Comparison of ENCODE assay signal across 9 cellular contexts in genomic region chr2:189633392-189633811, GRCh38. TPM values are rescaled to one million over a fixed set of nuclear protein-coding genes. Genes with fewer than 3 reads are reported as not detected.
A peak's percentile ranks its signal among the peaks of the same experiment; 100 is the strongest.
DNase-seq lines count a peak whose midpoint lies in the region; ATAC-seq, FAIRE-seq and TF ChIP-seq lines count a peak whose summit lies in the region.
"Had no signal": no experiment of that assay in that cellular context is flagged by ENCODE, and none has a peak within 500 bp of the region (broad histone marks: within the 10 kb centered on the region; RNA-seq: fewer than 3 reads in every experiment).

No MANE protein-coding gene starts in this region.

- no peaks in the 10 kb centered on the region for H3K9me3 Mint-ChIP-seq in activated T-helper 1 cell treated with anti-CD3 and anti-CD28 coated beads, Interleukin-12 subunit alpha, Interleukin-12 subunit beta, Interleukin-2, Interleukin-4 antibody, amounts not matched to agents 30 ng/mL and 10 ng/mL and 1 ng/mL, durations not matched to agents 14 hours and 24 hours and 36 hours

- no peak overlapping the region for H3K27ac Mint-ChIP-seq in activated T-helper 1 cell treated with anti-CD3 and anti-CD28 coated beads, Interleukin-12 subunit alpha, Interleukin-12 subunit beta, Interleukin-2, Interleukin-4 antibody, amounts not matched to agents 30 ng/mL and 10 ng/mL and 1 ng/mL, durations not matched to agents 14 hours and 24 hours and 36 hours

- H3K4me3 ChIP-seq in astrocyte of the cerebellum (ENCODE audit: low read depth, low read length) (no peak overlapping the region), HepG2 (replicated peaks in 1 of 3; ENCODE audit: insufficient read depth in 1 of 3, low read depth in 2 of 3, low read length in 3 of 3) (no peak overlapping the region)

- no TSS peak for BruUV-seq in HepG2 (replicated peaks; lab: Mats Ljungman, UMichigan)

- no peak for FAIRE-seq in HepG2 (lab: Jason Lieb, UNC)

- H3K79me2 ChIP-seq in HepG2 (ENCODE audit: insufficient read depth, low read length), result no peaks in the 10 kb centered on the region

- no peaks in the 10 kb centered on the region for H3K4me1 Mint-ChIP-seq in activated T-helper 1 cell treated with anti-CD3 and anti-CD28 coated beads, Interleukin-12 subunit alpha, Interleukin-12 subunit beta, Interleukin-2, Interleukin-4 antibody, amounts not matched to agents 30 ng/mL and 10 ng/mL and 1 ng/mL, durations not matched to agents 14 hours and 24 hours and 36 hours (ENCODE audit: low read depth)

- H2AFZ ChIP-seq in HepG2 (ENCODE audit: low read length), result no peak overlapping the region

- TF ChIP-seq CTCF in C4-2B (conservative IDR thresholded peaks at IDR 0.05), result peak; percentile 40
- peak; percentile 34 for TF ChIP-seq CTCF in astrocyte of the cerebellum (IDR thresholded peaks at IDR 0.05; ENCODE audit: low read depth, low read length, missing control alignments)
- peak; percentile 53 for TF ChIP-seq CTCF in HepG2 (CRISPR knock-in tag; IDR thresholded peaks at IDR 0.05)

- in situ Hi-C loops in astrocyte of the cerebellum (cut with HindIII; ENCODE audit: low sequenced_read_pairs), result loop anchor here (25.0 kb wide), 1 partner anchor 171 kb away; no protein-coding TSS in a partner anchor
- in situ Hi-C loops in HepG2 (cut with HindIII; ENCODE audit: extremely low pct_ligation_motif_present, low pct_unique_long_range_greater_than_20kb), result no loop called here

- CTCF ChIA-PET in HepG2 (lab: Yijun Ruan, JAX; ENCODE audit: low intra/inter-chr PET ratio, low total read pairs), result interaction anchor here (2.0 kb wide), 1 partner anchor 166 kb away, joined by 19 read pairs; no protein-coding TSS in a partner anchor

- TF ChIP-seq EP300 in HepG2 (IDR thresholded peaks at IDR 0.05; ENCODE audit: low read depth in 2 of 2, low read length in 2 of 2) (no peak), HepG2 (CRISPR knock-in tag; IDR thresholded peaks at IDR 0.05; ENCODE audit: borderline replicate concordance) (no peak)

- H3K36me3 Mint-ChIP-seq in activated T-helper 1 cell treated with anti-CD3 and anti-CD28 coated beads, Interleukin-12 subunit alpha, Interleukin-12 subunit beta, Interleukin-2, Interleukin-4 antibody, amounts not matched to agents 30 ng/mL and 10 ng/mL and 1 ng/mL, durations not matched to agents 14 hours and 24 hours and 36 hours (ENCODE audit: low read depth), result no peaks in the 10 kb centered on the region

- peak; percentile 32 for DNase-seq in HCEC 1CT
- no peak for DNase-seq in astrocyte of the cerebellum (ENCODE audit: low read depth)
- DNase-seq in HepG2 (ENCODE audit: low spot score), result no peak
- no peak for DNase-seq in NCI-H2081 treated with DMSO at 0.1 percent for 48 hours (lab: John Stamatoyannopoulos, UW)
- DNase-seq in activated T-helper 1 cell treated with anti-CD3 and anti-CD28 coated beads, Interleukin-12 subunit alpha, Interleukin-12 subunit beta, Interleukin-2, Interleukin-4 antibody, amounts not matched to agents 30 ng/mL and 10 ng/mL and 1 ng/mL, durations not matched to agents 14 hours and 24 hours and 36 hours (ENCODE audit: low spot score), result no peak
- DNase-seq: activated CD8-positive, alpha-beta memory T cell treated with anti-CD3 and anti-CD28 coated beads, Interleukin-2, amount 50 U/mL, for 4 hours had no signal

- peak; percentile 78 for ATAC-seq in HepG2
- ATAC-seq in GM18519 (IDR thresholded peaks at IDR 0.05; ENCODE audit: low FRiP score, unreplicated experiment), result no peak
- no peak for ATAC-seq in GM18907 (IDR thresholded peaks at IDR 0.05; ENCODE audit: unreplicated experiment)

- no peaks in the 10 kb centered on the region for H3K9me3 ChIP-seq in HepG2 (ENCODE audit: low read length)

- H3K27me3 ChIP-seq in HepG2 (ENCODE audit: control insufficient read depth in 1 of 2, insufficient read depth in 2 of 2, low read length in 2 of 2), result no peaks in the 10 kb centered on the region

- no peak overlapping the region for H3K9ac ChIP-seq in HepG2 (ENCODE audit: insufficient read depth, low read depth, low read length)

- TF ChIP-seq POLR2A in HepG2 (IDR thresholded peaks at IDR 0.05; ENCODE audit: insufficient read depth in 1 of 2, low read depth in 2 of 2, low read length in 2 of 2), result no peak

- H3K4me2 ChIP-seq in HepG2 (ENCODE audit: low read depth, low read length), result no peak overlapping the region

- WGBS in HepG2 (ENCODE audit: low lambda C conversion rate), result 86% methylated on average over 2 of the region's 5 CpGs

- POLR2A ChIA-PET in HepG2 (lab: Yijun Ruan, JAX), result interaction anchor here (1.7 kb wide), 1 partner anchor 53 kb away, joined by 3 read pairs; the partner anchor contains the start of gene SLC40A1

- no peaks in the 10 kb centered on the region for H3K36me3 ChIP-seq in HepG2 (replicated peaks in 1 of 2; ENCODE audit: control insufficient read depth in 1 of 2, insufficient read depth in 2 of 2, low read length in 2 of 2)

- intact Hi-C loops in HepG2 (cut with micrococcal nuclease; ENCODE audit: unreplicated experiment), result loop anchor here (1.0 kb wide), 1 partner anchor 167 kb away; no protein-coding TSS in a partner anchor
- intact Hi-C loops in activated T-helper 1 cell treated with anti-CD3 and anti-CD28 coated beads, Interleukin-12 subunit alpha, Interleukin-12 subunit beta, Interleukin-2, Interleukin-4 antibody, amounts not matched to agents 30 ng/mL and 10 ng/mL and 1 ng/mL, durations not matched to agents 14 hours and 24 hours and 36 hours (cut with micrococcal nuclease), result no loop called here

- H3K4me1 ChIP-seq in HepG2 (ENCODE audit: insufficient read depth, low read length), result no peaks in the 10 kb centered on the region

- TF ChIP-seq RAD21 in HepG2 (CRISPR knock-in tag; IDR thresholded peaks at IDR 0.05), result peak; percentile 37; the same call in 1 of the 2 replicates

- H4K20me1 ChIP-seq in HepG2 (ENCODE audit: insufficient read depth, low read length), result no peaks in the 10 kb centered on the region

- peaks cover 4% of the 10 kb centered on the region for H3K27me3 Mint-ChIP-seq in activated T-helper 1 cell treated with anti-CD3 and anti-CD28 coated beads, Interleukin-12 subunit alpha, Interleukin-12 subunit beta, Interleukin-2, Interleukin-4 antibody, amounts not matched to agents 30 ng/mL and 10 ng/mL and 1 ng/mL, durations not matched to agents 14 hours and 24 hours and 36 hours (ENCODE audit: insufficient read depth)

- no peak overlapping the region for H3K4me3 Mint-ChIP-seq in activated T-helper 1 cell treated with anti-CD3 and anti-CD28 coated beads, Interleukin-12 subunit alpha, Interleukin-12 subunit beta, Interleukin-2, Interleukin-4 antibody, amounts not matched to agents 30 ng/mL and 10 ng/mL and 1 ng/mL, durations not matched to agents 14 hours and 24 hours and 36 hours

- H3K27ac ChIP-seq in C4-2B, result no peak overlapping the region
- H3K27ac ChIP-seq in HepG2 (ENCODE audit: extremely low read length, insufficient read depth, low read length), result no peak overlapping the region

RNA-seq across cellular contexts. Expression of gene ASNSD1, which starts 27.9 kb away (rescaled TPM):
- total RNA-seq in HepG2 (2016; rRNA removed; fragmentation: Illumina TruSeq; extraction: Trizol), result 96.6 and 166 TPM in 2 replicates
- total RNA-seq in HepG2 (2016; cell fraction: cytosol; rRNA removed; fragmentation: Illumina TruSeq; extraction: Trizol; ENCODE audit: low read depth), result 36.4 and 45.6 TPM in 2 replicates
- total RNA-seq in HepG2 (2016; cell fraction: insoluble cytoplasmic fraction; rRNA removed; fragmentation: Illumina TruSeq; extraction: Trizol), result 99.9 and 166 TPM in 2 replicates
- total RNA-seq in HepG2 (2016; cell fraction: membrane; rRNA removed; fragmentation: Illumina TruSeq; extraction: Trizol), result 85.2 and 99.8 TPM in 2 replicates
- 44.0 and 50.3 TPM in 2 replicates for total RNA-seq in HepG2 (2016; cell fraction: nucleus; rRNA removed; fragmentation: Illumina TruSeq; extraction: Trizol)
- 26.9 and 35.1 TPM in 2 replicates for polyA plus RNA-seq in HepG2 (2011; rRNA removed)
- 14.0 and 22.3 TPM in 2 replicates for polyA plus RNA-seq in HepG2 (2011; cell fraction: cytosol; rRNA removed)
- 9.7 and 13.3 TPM in 2 replicates for polyA plus RNA-seq in HepG2 (2011; cell fraction: nucleus; rRNA removed)
- polyA plus RNA-seq in HepG2 (2012), result 44.4 and 56.1 TPM in 2 replicates
- 29.3 and 47.9 TPM in 2 replicates for polyA plus RNA-seq in HepG2 (2016; cell fraction: cytosol; fragmentation: Illumina TruSeq; extraction: Trizol; ENCODE audit: low read depth)
- polyA plus RNA-seq in HepG2 (2016; cell fraction: insoluble cytoplasmic fraction; fragmentation: Illumina TruSeq; extraction: Trizol; ENCODE audit: low read depth), result 142 and 145 TPM in 2 replicates
- 58.2 and 68.6 TPM in 2 replicates for polyA plus RNA-seq in HepG2 (2016; cell fraction: membrane; fragmentation: Illumina TruSeq; extraction: Trizol; ENCODE audit: low read depth)
- 60.3 and 61.7 TPM in 2 replicates for polyA plus RNA-seq in HepG2 (2016; cell fraction: nucleus; fragmentation: Illumina TruSeq; extraction: Trizol; ENCODE audit: insufficient read depth, low read depth)
- polyA minus RNA-seq in HepG2 (2011; rRNA and poly(A)+ RNA removed; ENCODE audit: low replicate concordance), result 5.9 and 8.2 TPM in 2 replicates
- 58.7 and 64.4 TPM in 2 replicates for polyA minus RNA-seq in HepG2 (2011; cell fraction: cytosol; rRNA and poly(A)+ RNA removed)
- 32.3 and 35.6 TPM in 2 replicates for polyA minus RNA-seq in HepG2 (2011; cell fraction: nucleus; rRNA and poly(A)+ RNA removed)
- 58.4 and 61.2 TPM in 2 replicates for total RNA-seq in activated T-helper 1 cell treated with anti-CD3 and anti-CD28 coated beads, Interleukin-12 subunit alpha, Interleukin-12 subunit beta, Interleukin-2, Interleukin-4 antibody, amounts not matched to agents 30 ng/mL and 10 ng/mL and 1 ng/mL, durations not matched to agents 14 hours and 24 hours and 36 hours

RNA-seq across cellular contexts. Expression of gene ANKAR, which starts 41.1 kb away (rescaled TPM):
- total RNA-seq in HepG2 (2016; rRNA removed; fragmentation: Illumina TruSeq; extraction: Trizol), result 3.0 and 3.6 TPM in 2 replicates
- 10.4 and 13.3 TPM in 2 replicates for total RNA-seq in HepG2 (2016; cell fraction: cytosol; rRNA removed; fragmentation: Illumina TruSeq; extraction: Trizol; ENCODE audit: low read depth)
- total RNA-seq in HepG2 (2016; cell fraction: insoluble cytoplasmic fraction; rRNA removed; fragmentation: Illumina TruSeq; extraction: Trizol), result 2.7 and 4.7 TPM in 2 replicates
- total RNA-seq in HepG2 (2016; cell fraction: membrane; rRNA removed; fragmentation: Illumina TruSeq; extraction: Trizol), result 4.9 and 7.6 TPM in 2 replicates
- total RNA-seq in HepG2 (2016; cell fraction: nucleus; rRNA removed; fragmentation: Illumina TruSeq; extraction: Trizol), result 8.9 and 14.3 TPM in 2 replicates
- 3.8 and 5.0 TPM in 2 replicates for polyA plus RNA-seq in HepG2 (2011; rRNA removed)
- polyA plus RNA-seq in HepG2 (2011; cell fraction: cytosol; rRNA removed), result 1.7 and 3.3 TPM in 2 replicates
- polyA plus RNA-seq in HepG2 (2011; cell fraction: nucleus; rRNA removed), result 3.2 and 4.1 TPM in 2 replicates
- polyA plus RNA-seq in HepG2 (2012), result 2.9 and 4.3 TPM in 2 replicates
- 2.8 and 4.3 TPM in 2 replicates for polyA plus RNA-seq in HepG2 (2016; cell fraction: cytosol; fragmentation: Illumina TruSeq; extraction: Trizol; ENCODE audit: low read depth)
- 2.9 and 3.8 TPM in 2 replicates for polyA plus RNA-seq in HepG2 (2016; cell fraction: insoluble cytoplasmic fraction; fragmentation: Illumina TruSeq; extraction: Trizol; ENCODE audit: low read depth)
- 4.6 and 5.3 TPM in 2 replicates for polyA plus RNA-seq in HepG2 (2016; cell fraction: membrane; fragmentation: Illumina TruSeq; extraction: Trizol; ENCODE audit: low read depth)
- 6.4 and 7.4 TPM in 2 replicates for polyA plus RNA-seq in HepG2 (2016; cell fraction: nucleus; fragmentation: Illumina TruSeq; extraction: Trizol; ENCODE audit: insufficient read depth, low read depth)
- 0.37 and 3.8 TPM in 2 replicates for polyA minus RNA-seq in HepG2 (2011; rRNA and poly(A)+ RNA removed; ENCODE audit: low replicate concordance)
- 2.1 and 2.5 TPM in 2 replicates for polyA minus RNA-seq in HepG2 (2011; cell fraction: cytosol; rRNA and poly(A)+ RNA removed)
- polyA minus RNA-seq in HepG2 (2011; cell fraction: nucleus; rRNA and poly(A)+ RNA removed), result 36.9 and 38.0 TPM in 2 replicates
- 4.2 and 5.8 TPM in 2 replicates for total RNA-seq in activated T-helper 1 cell treated with anti-CD3 and anti-CD28 coated beads, Interleukin-12 subunit alpha, Interleukin-12 subunit beta, Interleukin-2, Interleukin-4 antibody, amounts not matched to agents 30 ng/mL and 10 ng/mL and 1 ng/mL, durations not matched to agents 14 hours and 24 hours and 36 hours

RNA-seq across cellular contexts. Expression of gene SLC40A1, which starts 52.8 kb away (rescaled TPM):
- 10.6 and 19.2 TPM in 2 replicates for total RNA-seq in HepG2 (2016; rRNA removed; fragmentation: Illumina TruSeq; extraction: Trizol)
- 2.5 and 3.1 TPM in 2 replicates for total RNA-seq in HepG2 (2016; cell fraction: cytosol; rRNA removed; fragmentation: Illumina TruSeq; extraction: Trizol; ENCODE audit: low read depth)
- total RNA-seq in HepG2 (2016; cell fraction: insoluble cytoplasmic fraction; rRNA removed; fragmentation: Illumina TruSeq; extraction: Trizol), result 10.6 and 17.6 TPM in 2 replicates
- 20.1 and 24.4 TPM in 2 replicates for total RNA-seq in HepG2 (2016; cell fraction: membrane; rRNA removed; fragmentation: Illumina TruSeq; extraction: Trizol)
- 9.0 and 10.7 TPM in 2 replicates for total RNA-seq in HepG2 (2016; cell fraction: nucleus; rRNA removed; fragmentation: Illumina TruSeq; extraction: Trizol)
- polyA plus RNA-seq in HepG2 (2011; rRNA removed), result 21.4 and 24.9 TPM in 2 replicates
- 14.9 and 22.6 TPM in 2 replicates for polyA plus RNA-seq in HepG2 (2011; cell fraction: cytosol; rRNA removed)
- 12.3 and 12.6 TPM in 2 replicates for polyA plus RNA-seq in HepG2 (2011; cell fraction: nucleus; rRNA removed)
- 35.5 and 45.2 TPM in 2 replicates for polyA plus RNA-seq in HepG2 (2012)
- polyA plus RNA-seq in HepG2 (2016; cell fraction: cytosol; fragmentation: Illumina TruSeq; extraction: Trizol; ENCODE audit: low read depth), result 3.4 and 3.6 TPM in 2 replicates
- 19.5 and 21.2 TPM in 2 replicates for polyA plus RNA-seq in HepG2 (2016; cell fraction: insoluble cytoplasmic fraction; fragmentation: Illumina TruSeq; extraction: Trizol; ENCODE audit: low read depth)
- polyA plus RNA-seq in HepG2 (2016; cell fraction: membrane; fragmentation: Illumina TruSeq; extraction: Trizol; ENCODE audit: low read depth), result 19.1 and 22.9 TPM in 2 replicates
- polyA plus RNA-seq in HepG2 (2016; cell fraction: nucleus; fragmentation: Illumina TruSeq; extraction: Trizol; ENCODE audit: insufficient read depth, low read depth), result 12.8 and 14.3 TPM in 2 replicates
- polyA minus RNA-seq in HepG2 (2011; rRNA and poly(A)+ RNA removed; ENCODE audit: low replicate concordance), result 0.47 and 45.0 TPM in 2 replicates
- 26.4 and 29.2 TPM in 2 replicates for polyA minus RNA-seq in HepG2 (2011; cell fraction: cytosol; rRNA and poly(A)+ RNA removed)
- 33.1 and 37.5 TPM in 2 replicates for polyA minus RNA-seq in HepG2 (2011; cell fraction: nucleus; rRNA and poly(A)+ RNA removed)
- total RNA-seq in activated T-helper 1 cell treated with anti-CD3 and anti-CD28 coated beads, Interleukin-12 subunit alpha, Interleukin-12 subunit beta, Interleukin-2, Interleukin-4 antibody, amounts not matched to agents 30 ng/mL and 10 ng/mL and 1 ng/mL, durations not matched to agents 14 hours and 24 hours and 36 hours, result 0.86 and 1.2 TPM in 2 replicates
